23 cellular contexts compared by ENCODE assay signal in the genomic region with DNA sequence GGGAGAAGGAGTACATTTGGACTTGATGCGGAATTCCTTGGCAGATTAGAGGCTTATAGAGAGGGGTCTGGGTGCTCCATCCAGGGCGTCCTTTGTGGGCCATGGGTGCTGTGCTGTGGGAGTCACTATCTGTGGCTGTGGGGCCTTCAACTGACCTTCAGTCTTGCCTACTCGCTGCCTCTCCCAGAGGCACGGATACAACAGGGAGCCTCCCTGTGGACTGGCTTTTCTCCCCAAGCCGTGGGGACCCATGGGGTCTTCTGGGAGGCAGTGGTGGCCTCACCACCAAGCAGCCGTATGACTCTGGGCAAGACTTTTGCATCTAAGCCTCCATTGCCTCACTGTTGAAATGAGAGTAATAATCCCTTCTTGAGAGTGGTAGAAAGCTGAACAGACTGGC.
"Had no signal": no experiment of that assay in that cellular context is flagged by ENCODE, and none has a peak within 500 bp of the region (broad histone marks: within the 10 kb centered on the region; RNA-seq: fewer than 3 reads in every experiment).

No MANE protein-coding gene starts in this region.

- H3K9me3 ChIP-seq: gastrocnemius medialis, lower lobe of right lung, ovary, psoas muscle, spleen, suprapubic skin, transverse colon, vagina had no signal

- H3K27me3 ChIP-seq: dorsolateral prefrontal cortex, gastrocnemius medialis, ovary, suprapubic skin, vagina had no signal

- H3K4me3 ChIP-seq: dorsolateral prefrontal cortex, gastrocnemius medialis, lower lobe of right lung, ovary, psoas muscle, skin epidermis, spleen, suprapubic skin, transverse colon, vagina had no signal

- H3K27ac ChIP-seq: dorsolateral prefrontal cortex, epithelial cell of prostate, gastrocnemius medialis, lower lobe of right lung, ovary, psoas muscle, skin epidermis, spleen, suprapubic skin, transverse colon, vagina had no signal

- H3K9me3 Mint-ChIP-seq: endodermal cell; naive thymus-derived CD8-positive, alpha-beta T cell; stimulated activated naive B cell treated with anti-CD40 and anti-IgM and Interleukin-4, amounts not matched to agents 10 μg/mL and 1 μg/mL and 100 μg/mL, for 72 hours; stimulated activated naive CD8-positive, alpha-beta T cell treated with anti-CD3 and anti-CD28 coated beads, Interleukin-15, amount 100 ng/mL, for 72 hours had no signal

- ATAC-seq: gastrocnemius medialis; left ventricle myocardium superior; naive thymus-derived CD8-positive, alpha-beta T cell; psoas muscle; right cardiac atrium; stimulated activated naive B cell treated with anti-CD40 and anti-IgM and Interleukin-4, amounts not matched to agents 10 μg/mL and 1 μg/mL and 100 μg/mL, for 72 hours; stimulated activated naive CD8-positive, alpha-beta T cell treated with anti-CD3 and anti-CD28 coated beads, Interleukin-15, amount 100 ng/mL, for 72 hours had no signal

- H3K4me3 Mint-ChIP-seq: endodermal cell; naive thymus-derived CD8-positive, alpha-beta T cell; nephron progenitor cell; stimulated activated naive B cell treated with anti-CD40 and anti-IgM and Interleukin-4, amounts not matched to agents 10 μg/mL and 1 μg/mL and 100 μg/mL, for 72 hours; stimulated activated naive CD8-positive, alpha-beta T cell treated with anti-CD3 and anti-CD28 coated beads, Interleukin-15, amount 100 ng/mL, for 72 hours had no signal

- DNase-seq: dorsolateral prefrontal cortex; effector CD4-positive, alpha-beta T cell; endodermal cell; foreskin fibroblast; gastrocnemius medialis; head of caudate nucleus; left ventricle myocardium superior; lower lobe of right lung; naive thymus-derived CD8-positive, alpha-beta T cell; nephron progenitor cell; occipital lobe; ovary; psoas muscle; right cardiac atrium; spleen; stimulated activated CD4-positive, alpha-beta T cell treated with anti-CD3 and anti-CD28 coated beads, Interleukin-4, amount 100 ng/mL, for 4 hours; stimulated activated naive B cell treated with anti-CD40 and anti-IgM and Interleukin-4, amounts not matched to agents 10 μg/mL and 1 μg/mL and 100 μg/mL, for 72 hours; stimulated activated naive CD8-positive, alpha-beta T cell treated with anti-CD3 and anti-CD28 coated beads, Interleukin-15, amount 100 ng/mL, for 72 hours; transverse colon had no signal

- H3K27ac Mint-ChIP-seq: endodermal cell; nephron progenitor cell; stimulated activated naive B cell treated with anti-CD40 and anti-IgM and Interleukin-4, amounts not matched to agents 10 μg/mL and 1 μg/mL and 100 μg/mL, for 72 hours had no signal

- H3K27me3 Mint-ChIP-seq: stimulated activated naive B cell treated with anti-CD40 and anti-IgM and Interleukin-4, amounts not matched to agents 10 μg/mL and 1 μg/mL and 100 μg/mL, for 72 hours; stimulated activated naive CD8-positive, alpha-beta T cell treated with anti-CD3 and anti-CD28 coated beads, Interleukin-15, amount 100 ng/mL, for 72 hours had no signal

- H3K36me3 ChIP-seq: gastrocnemius medialis, lower lobe of right lung, ovary, suprapubic skin, transverse colon, vagina had no signal
